In genomic region chr17:30572651-30573554, GRCh38 we compare ENCODE assay signal across 8 cellular contexts.
DNase-seq lines count a peak whose midpoint lies in the region; ATAC-seq, FAIRE-seq and TF ChIP-seq lines count a peak whose summit lies in the region.
"Not testable (repeated sequence)": the region's sequence is repeated elsewhere in the genome, so short reads cannot be mapped to it uniquely, and the experiment has no call there.

No MANE protein-coding gene starts in this region.

- H3K4me2 ChIP-seq in H1 (ENCODE audit: insufficient read depth in 1 of 2, low read depth in 2 of 2, low read length in 2 of 2); HepG2 (ENCODE audit: low read depth, low read length); trophoblast cell (ENCODE audit: low read length): not testable (repeated sequence)

- in situ Hi-C loops in HepG2 (cut with HindIII; ENCODE audit: extremely low pct_ligation_motif_present, low pct_unique_long_range_greater_than_20kb): not testable (repeated sequence)

- not testable (repeated sequence) for H3K4me1 Mint-ChIP-seq in neural crest cell

- not testable (repeated sequence) for H3K9me3 Mint-ChIP-seq in neural crest cell

- H3K4me3 Mint-ChIP-seq in neural crest cell: not testable (repeated sequence)

- not testable (repeated sequence) for H3K23ac ChIP-seq in H1 (ENCODE audit: insufficient read length); trophoblast cell (ENCODE audit: low read length)

- not testable (repeated sequence) for BruUV-seq in HepG2 (replicated peaks; lab: Mats Ljungman, UMichigan)

- H2BK12ac ChIP-seq in H1 (ENCODE audit: low read depth, low read length): 0 out of 2 replicates have a peak overlapping the region, but pooled peaks have one; percentile 39
- H2BK12ac ChIP-seq in trophoblast cell (ENCODE audit: low read length): not testable (repeated sequence)

- CTCF ChIA-PET in H1 (lab: Charles Lee; ENCODE audit: partially characterized antibody): interaction anchor here (1.0 to 2.2 kb wide), 6 partner anchors 12 to 95 kb away, joined by 3 to 4 read pairs (median 3); partner anchors contain the start of gene GOSR1
- CTCF ChIA-PET in HepG2 (lab: Yijun Ruan, JAX; ENCODE audit: low intra/inter-chr PET ratio, low total read pairs): not testable (repeated sequence)

- H3K9me3 ChIP-seq in H1 (ENCODE audit: insufficient read depth in 2 of 2, low read depth in 1 of 2, low read length in 1 of 2); HepG2 (ENCODE audit: low read length); trophoblast cell (ENCODE audit: insufficient read depth, low read depth, low read length); upper lobe of right lung: not testable (repeated sequence)

- H2BK120ac ChIP-seq in H1 (replicated peaks; ENCODE audit: low read depth, low read length); trophoblast cell (ENCODE audit: insufficient read depth, low read length, poor library complexity): not testable (repeated sequence)

- DNase-seq in H7 (peak; percentile 24), cardiac septum (ENCODE audit: low spot score) (peak; percentile 66), upper lobe of right lung (peak; percentile 45)
- DNase-seq in activated CD8-positive, alpha-beta memory T cell treated with anti-CD3 and anti-CD28 coated beads, Interleukin-2, amount 50 U/mL, for 48 hours: peak; percentile 23
- DNase-seq in H1 (ENCODE audit: low read depth in 1 of 2, low spot score in 2 of 2); HepG2 (ENCODE audit: low spot score); neural crest cell (ENCODE audit: low read depth, low spot score); trophoblast cell: not testable (repeated sequence)

- 88% methylated on average over 16 of the region's 17 CpGs; no CpG with 5 or more reads in 1 of the 2 experiments for WGBS in H1 (ENCODE audit: extremely low coverage in 1 of 2, insufficient coverage in 1 of 2, insufficient read length in 1 of 2, insufficient replicate concordance in 2 of 2, low coverage in 1 of 2, low lambda C conversion rate in 2 of 2, missing lambda C conversion rate in 1 of 2), 2 experiments
- 43% methylated on average over 9 of the region's 17 CpGs for WGBS in HepG2 (ENCODE audit: low lambda C conversion rate)
- no CpG with 5 or more reads among the region's 17 CpGs for WGBS in trophoblast cell (ENCODE audit: extremely low coverage, insufficient coverage, insufficient read length)

- peak; percentile 50; the same call in 1 of the 3 replicates for ATAC-seq in HepG2
- not testable (repeated sequence) for ATAC-seq in upper lobe of right lung

- not testable (repeated sequence) for TF ChIP-seq EP300 in H1 (IDR thresholded peaks at IDR 0.05; ENCODE audit: borderline replicate concordance in 1 of 2, low read depth in 2 of 2, low read length in 2 of 2); HepG2 (IDR thresholded peaks at IDR 0.05; ENCODE audit: low read depth in 2 of 2, low read length in 2 of 2); HepG2 (CRISPR knock-in tag; IDR thresholded peaks at IDR 0.05; ENCODE audit: borderline replicate concordance)

- H3K56ac ChIP-seq in H1 (replicated peaks; ENCODE audit: insufficient read length, low read depth, low read length): not testable (repeated sequence)

- H3K27ac ChIP-seq in H1 (ENCODE audit: low read depth, low read length); HepG2 (ENCODE audit: extremely low read length, insufficient read depth, low read length); trophoblast cell (ENCODE audit: low read depth, low read length); upper lobe of right lung: not testable (repeated sequence)

- H4K12ac ChIP-seq in trophoblast cell (ENCODE audit: low read depth, low read length): not testable (repeated sequence)

- not testable (repeated sequence) for H3K36me3 ChIP-seq in H7 (replicated peaks; ENCODE audit: control insufficient read depth, insufficient read depth, low read length); H1 (ENCODE audit: control insufficient read depth in 2 of 4, insufficient read depth in 4 of 4, low read length in 3 of 4); HepG2 (replicated peaks in 1 of 2; ENCODE audit: control insufficient read depth in 1 of 2, insufficient read depth in 2 of 2, low read length in 2 of 2); trophoblast cell (ENCODE audit: control insufficient read depth in 1 of 2, insufficient read depth in 2 of 2, low read length in 2 of 2); upper lobe of right lung

- not testable (repeated sequence) for H3K36me3 Mint-ChIP-seq in neural crest cell (ENCODE audit: low read depth)

- not testable (repeated sequence) for H3K9ac ChIP-seq in H1 (replicated peaks in 1 of 4; ENCODE audit: extremely low read depth in 1 of 4, low read depth in 3 of 4, low read length in 3 of 4); HepG2 (ENCODE audit: insufficient read depth, low read depth, low read length); trophoblast cell (ENCODE audit: low read length)

- H3K79me1 ChIP-seq in H1 (ENCODE audit: low read depth, low read length); trophoblast cell (ENCODE audit: low read length): not testable (repeated sequence)

- not testable (repeated sequence) for H2BK20ac ChIP-seq in H1 (ENCODE audit: low read length)

- H2AK5ac ChIP-seq in H1 (ENCODE audit: low read depth, low read length): not testable (repeated sequence)
- peak overlapping the region; percentile 4 for H2AK5ac ChIP-seq in trophoblast cell (ENCODE audit: low read length)

- POLR2A ChIA-PET in H1 (lab: Charles Lee; ENCODE audit: partially characterized antibody): interaction anchor here (1.9 kb wide), 1 partner anchor 28 kb away, joined by 5 read pairs; no protein-coding TSS in a partner anchor
- POLR2A ChIA-PET in HepG2 (lab: Yijun Ruan, JAX): not testable (repeated sequence)

- intact Hi-C loops in cardiac septum (cut with DNase I); HepG2 (cut with micrococcal nuclease; ENCODE audit: unreplicated experiment); upper lobe of right lung (cut with DNase I): not testable (repeated sequence)

- H3K4me1 ChIP-seq in H1 (replicated peaks in 1 of 4; ENCODE audit: control insufficient read depth in 3 of 4, insufficient read depth in 4 of 4, low read length in 3 of 4); HepG2 (ENCODE audit: insufficient read depth, low read length); upper lobe of right lung: not testable (repeated sequence)
- H3K4me1 ChIP-seq in trophoblast cell (ENCODE audit: control insufficient read depth in 1 of 2, insufficient read depth in 2 of 2, low read length in 2 of 2): peaks cover 11 to 16% of the 10 kb centered on the region in 2 experiments

- H3K18ac ChIP-seq in H1 (ENCODE audit: extremely low read depth, low read length); trophoblast cell (ENCODE audit: low read length): not testable (repeated sequence)

- not testable (repeated sequence) for H2BK5ac ChIP-seq in H1 (ENCODE audit: low read depth, low read length); trophoblast cell (ENCODE audit: low read depth, low read length, poor library complexity)

- not testable (repeated sequence) for H3K79me2 ChIP-seq in H1 (ENCODE audit: control insufficient read depth in 1 of 2, insufficient read depth in 2 of 2, low read length in 2 of 2); HepG2 (ENCODE audit: insufficient read depth, low read length); trophoblast cell (ENCODE audit: control insufficient read depth, insufficient read depth, low read length, poor library complexity)

- H4K8ac ChIP-seq in H1 (ENCODE audit: extremely low read depth, insufficient read depth, low read length); trophoblast cell (ENCODE audit: low read depth, low read length): not testable (repeated sequence)

- not testable (repeated sequence) for H3K14ac ChIP-seq in H1 (ENCODE audit: insufficient read length); trophoblast cell (ENCODE audit: low read length)

- not testable (repeated sequence) for H3K23me2 ChIP-seq in H1 (ENCODE audit: low read depth, low read length)

- not testable (repeated sequence) for H3K4ac ChIP-seq in H1 (replicated peaks; ENCODE audit: insufficient read length, low read depth, low read length); trophoblast cell (ENCODE audit: low read depth, low read length)

- not testable (repeated sequence) for H3K4me3 ChIP-seq in H7 (ENCODE audit: insufficient read depth, low read depth, low read length); H1 (ENCODE audit: extremely low read depth in 1 of 4, insufficient read depth in 2 of 4, low read depth in 3 of 4, low read length in 4 of 4); HepG2 (replicated peaks in 1 of 3; ENCODE audit: insufficient read depth in 1 of 3, low read depth in 2 of 3, low read length in 3 of 3); trophoblast cell (ENCODE audit: low read depth, low read length); upper lobe of right lung

- peak overlapping the region; percentile 19 for H3K27ac Mint-ChIP-seq in neural crest cell (ENCODE audit: unreplicated experiment)

- not testable (repeated sequence) for H3K27me3 ChIP-seq in H7 (ENCODE audit: control insufficient read depth, insufficient read depth, low read length); H1 (replicated peaks in 1 of 4; ENCODE audit: control insufficient read depth in 3 of 4, extremely low read depth in 1 of 4, insufficient read depth in 3 of 4, low read length in 3 of 4); trophoblast cell (ENCODE audit: insufficient read depth, low read length); upper lobe of right lung
- H3K27me3 ChIP-seq in HepG2 (ENCODE audit: control insufficient read depth in 1 of 2, insufficient read depth in 2 of 2, low read length in 2 of 2): peaks cover 7 to 37% of the 10 kb centered on the region in 2 experiments

- FAIRE-seq in H1 (lab: Jason Lieb, UNC); HepG2 (lab: Jason Lieb, UNC): not testable (repeated sequence)

- not testable (repeated sequence) for H3K27me3 Mint-ChIP-seq in neural crest cell (ENCODE audit: low read depth)

- TF ChIP-seq CTCF in H1 (IDR thresholded peaks at IDR 0.05; ENCODE audit: control extremely low read depth in 1 of 3, insufficient read depth in 1 of 3, low read depth in 1 of 3, low read length in 3 of 3); HepG2 (CRISPR knock-in tag; IDR thresholded peaks at IDR 0.05); neural crest cell (conservative IDR thresholded peaks at IDR 0.05); upper lobe of right lung (IDR thresholded peaks at IDR 0.05): not testable (repeated sequence)

- not testable (repeated sequence) for H4K5ac ChIP-seq in H1 (ENCODE audit: insufficient read length, low read depth, low read length)

- not testable (repeated sequence) for H4K91ac ChIP-seq in H1 (replicated peaks; ENCODE audit: insufficient read length, low read length); trophoblast cell (ENCODE audit: low read depth, low read length)

- H4K20me1 ChIP-seq in H1 (replicated peaks in 1 of 2; ENCODE audit: control insufficient read depth in 1 of 2, insufficient read depth in 2 of 2, low read length in 2 of 2); HepG2 (ENCODE audit: insufficient read depth, low read length): not testable (repeated sequence)

- not testable (repeated sequence) for H2AFZ ChIP-seq in H1 (ENCODE audit: low read length); HepG2 (ENCODE audit: low read length); trophoblast cell (ENCODE audit: insufficient read depth, low read length, poor library complexity)

- TF ChIP-seq POLR2A in H1 (IDR thresholded peaks at IDR 0.05; ENCODE audit: control extremely low read depth in 1 of 2, low read depth in 2 of 2, low read length in 2 of 2); HepG2 (IDR thresholded peaks at IDR 0.05; ENCODE audit: insufficient read depth in 1 of 2, low read depth in 2 of 2, low read length in 2 of 2): not testable (repeated sequence)

- not testable (repeated sequence) for TF ChIP-seq RAD21 in H1 (IDR thresholded peaks at IDR 0.05 in 1 of 2, conservative IDR thresholded peaks at IDR 0.05 in 1 of 2; ENCODE audit: low read depth in 2 of 2, low read length in 2 of 2); HepG2 (CRISPR knock-in tag; IDR thresholded peaks at IDR 0.05)

- not testable (repeated sequence) for H2BK15ac ChIP-seq in H1 (ENCODE audit: low read length)
